12 cellular contexts compared by ENCODE assay signal in genomic region chr11:61682093-61682732, GRCh38. TPM values are rescaled to one million over a fixed set of nuclear protein-coding genes. Genes with fewer than 3 reads are reported as not detected.
DNase-seq lines count a peak whose midpoint lies in the region; ATAC-seq, FAIRE-seq and TF ChIP-seq lines count a peak whose summit lies in the region.
"Had no signal": no experiment of that assay in that cellular context is flagged by ENCODE, and none has a peak within 500 bp of the region (broad histone marks: within the 10 kb centered on the region; RNA-seq: fewer than 3 reads in every experiment).

No MANE protein-coding gene starts in this region.

- peaks cover 9 to 12% of the 10 kb centered on the region in 2 donors for H3K27me3 Mint-ChIP-seq in natural killer cell (ENCODE audit: low read depth in 2 of 2)

- TF ChIP-seq EP300 in A549 (IDR thresholded peaks at IDR 0.05), result no peak

- intact Hi-C loops in body of pancreas (cut with DNase I), result no loop called here
- intact Hi-C loops in natural killer cell (cut with micrococcal nuclease), result no loop called here

- ATAC-seq in A549 (peak in 1 of 2 experiments; percentile 37; a peak in 3 of 6 replicates), body of pancreas (peak; percentile 62), GM19324 (IDR thresholded peaks at IDR 0.05; ENCODE audit: low FRiP score, unreplicated experiment) (no peak), natural killer cell (no peak), GM21576 (IDR thresholded peaks at IDR 0.05; ENCODE audit: unreplicated experiment) (no peak)
- ATAC-seq: stimulated activated naive CD8-positive, alpha-beta T cell treated with anti-CD3 and anti-CD28 coated beads, Interleukin-15, amount 100 ng/mL, for 72 hours; T-cell had no signal

- no peak overlapping the region for H3K4me3 ChIP-seq in A549
- no peak overlapping the region for H3K4me3 ChIP-seq in HEK293 (ENCODE audit: low read depth, low read length)
- H3K4me3 ChIP-seq in body of pancreas, result no peak overlapping the region

- H3K27ac Mint-ChIP-seq in natural killer cell, result peak overlapping the region in 1 of 2 donors; percentile 85
- H3K27ac Mint-ChIP-seq: T-cell had no signal

- CTCF ChIA-PET in A549 (lab: Yijun Ruan, JAX), result interaction anchor here (1.6 to 3.5 kb wide), 5 partner anchors 12 to 51 kb away, joined by 4 to 23 read pairs (median 14); no protein-coding TSS in a partner anchor
- CTCF ChIA-PET in HEK293 (lab: Yijun Ruan, JAX), result interaction anchor here (0.9 to 2.4 kb wide), 4 partner anchors 9 to 51 kb away, joined by 3 to 19 read pairs (median 4); no protein-coding TSS in a partner anchor

- H3K9me3 ChIP-seq in A549 (no peaks in the 10 kb centered on the region), HEK293 (ENCODE audit: control insufficient read depth, insufficient read depth, low read depth, low read length) (no peaks in the 10 kb centered on the region), body of pancreas (no peaks in the 10 kb centered on the region)

- no peak for DNase-seq in A549 (ENCODE audit: low read depth in 1 of 2, low spot score in 1 of 2)
- DNase-seq in body of pancreas, result peak; percentile 69 to 92 (median 90)
- DNase-seq in left kidney (ENCODE audit: low read depth, low spot score), result peak; percentile 33
- DNase-seq in natural killer cell, result no peak
- DNase-seq in activated gamma-delta T cell treated with Interleukin-2 at 50 U/mL for 16 hours, result no peak
- DNase-seq: C1 segment of cervical spinal cord; NCI-H2227 treated with DMSO at 0.1 percent for 48 hours; stimulated activated naive CD8-positive, alpha-beta T cell treated with anti-CD3 and anti-CD28 coated beads, Interleukin-15, amount 100 ng/mL, for 72 hours; T-cell had no signal

- H3K9me3 Mint-ChIP-seq in natural killer cell, result no peaks in the 10 kb centered on the region
- H3K9me3 Mint-ChIP-seq: stimulated activated naive CD8-positive, alpha-beta T cell treated with anti-CD3 and anti-CD28 coated beads, Interleukin-15, amount 100 ng/mL, for 72 hours; T-cell had no signal

- FAIRE-seq in A549 (lab: Jason Lieb, UNC), result no peak

- H3K4me3 Mint-ChIP-seq in natural killer cell, result no peak overlapping the region
- H3K4me3 Mint-ChIP-seq: stimulated activated naive CD8-positive, alpha-beta T cell treated with anti-CD3 and anti-CD28 coated beads, Interleukin-15, amount 100 ng/mL, for 72 hours had no signal

- H3K4me1 Mint-ChIP-seq in natural killer cell, result peaks cover 0 to 14% of the 10 kb centered on the region in 2 donors

- no peaks in the 10 kb centered on the region for H3K27me3 ChIP-seq in body of pancreas

- no peak for TF ChIP-seq RAD21 in A549 (conservative IDR thresholded peaks at IDR 0.05 in 1 of 2, IDR thresholded peaks at IDR 0.05 in 1 of 2)

- POLR2A ChIA-PET in A549 (lab: Yijun Ruan, JAX), result no interaction called here
- POLR2A ChIA-PET in HEK293 (lab: Yijun Ruan, JAX), result interaction anchor here (1.7 kb wide), 1 partner anchor 36 kb away, joined by 6 read pairs; no protein-coding TSS in a partner anchor

- H3K36me3 ChIP-seq in HEK293 (ENCODE audit: control insufficient read depth in 2 of 2, insufficient read depth in 1 of 2, low read length in 2 of 2), result no peaks in the 10 kb centered on the region
- H3K36me3 ChIP-seq in body of pancreas (replicated peaks in 1 of 2; ENCODE audit: insufficient read depth in 1 of 2, low read depth in 2 of 2), result no peaks in the 10 kb centered on the region

- no peak for TF ChIP-seq CTCF in A549 (IDR thresholded peaks at IDR 0.05)
- no peak for TF ChIP-seq CTCF in HEK293 (tag by site-specific recombination; IDR thresholded peaks at IDR 0.05)
- TF ChIP-seq CTCF in body of pancreas (IDR thresholded peaks at IDR 0.05), result no peak
- no peak for TF ChIP-seq CTCF in natural killer cell (IDR thresholded peaks at IDR 0.05)

- H3K27ac ChIP-seq in A549 (peak overlapping the region in 1 of 2 experiments; percentile 11; a peak in 1 of 6 replicates), HEK293 (ENCODE audit: extremely low read depth, low read depth, low read length) (no peak overlapping the region), body of pancreas (peak overlapping the region; percentile 71 to 78 (median 74))

- peaks cover 29% of the 10 kb centered on the region for H3K4me1 ChIP-seq in A549
- H3K4me1 ChIP-seq in HEK293 (ENCODE audit: control insufficient read depth, insufficient read depth, low read length), result peaks cover 3% of the 10 kb centered on the region; the same call in 1 of the 2 replicates
- peaks cover 47% of the 10 kb centered on the region for H3K4me1 ChIP-seq in body of pancreas

- H3K4me2 ChIP-seq in A549, result peak overlapping the region; percentile 43

- H3K36me3 Mint-ChIP-seq in natural killer cell, result no peaks in the 10 kb centered on the region
- H3K36me3 Mint-ChIP-seq: T-cell had no signal

- 52% methylated on average over 11 of the region's 12 CpGs for WGBS in A549 (ENCODE audit: missing lambda C conversion rate)
- 16 to 22% methylated on average over 9 to 12 of the region's 12 CpGs for WGBS in body of pancreas, 2 donors

- no peak for TF ChIP-seq POLR2A in A549 (IDR thresholded peaks at IDR 0.05; ENCODE audit: low read length)
- TF ChIP-seq POLR2A in body of pancreas (IDR thresholded peaks at IDR 0.05), result peak in 1 of 3 donors; percentile 37

TF ChIP-seq in A549, 52 proteins besides CTCF, POLR2A, EP300 and RAD21 (continues in another document):
- TF ChIP-seq MAFK (IDR thresholded peaks at IDR 0.05; ENCODE audit: partially characterized antibody), result no peak
- TF ChIP-seq PBX3 (IDR thresholded peaks at IDR 0.05), result no peak
- TF ChIP-seq USF2 (IDR thresholded peaks at IDR 0.05), result peak; percentile 42; the same call in 1 of the 2 replicates
- TF ChIP-seq SREBF2 (IDR thresholded peaks at IDR 0.05), result no peak
- TF ChIP-seq MAX (IDR thresholded peaks at IDR 0.05), result peak; percentile 53
- TF ChIP-seq BHLHE40 (IDR thresholded peaks at IDR 0.05; ENCODE audit: low read depth, low read length), result no peak
- no peak for TF ChIP-seq JUN (IDR thresholded peaks at IDR 0.05)
- TF ChIP-seq RARB (CRISPR knock-in tag; IDR thresholded peaks at IDR 0.05), result no peak
- no peak for TF ChIP-seq FOSL2 (IDR thresholded peaks at IDR 0.05)
- no peak for TF ChIP-seq FOSL2 (CRISPR knock-in tag; IDR thresholded peaks at IDR 0.05)

TF ChIP-seq in HEK293, 187 proteins besides CTCF, POLR2A, EP300 and RAD21 (continues in another document):
- TF ChIP-seq ZNF184 (tag by site-specific recombination; IDR thresholded peaks at IDR 0.05) (no peak), ZFP41 (tag by site-specific recombination; IDR thresholded peaks at IDR 0.05; ENCODE audit: borderline replicate concordance) (no peak), KLF10 (tag by site-specific recombination; IDR thresholded peaks at IDR 0.05) (no peak), ZNF350 (tag by site-specific recombination; IDR thresholded peaks at IDR 0.05) (no peak), ZNF548 (tag by site-specific recombination; IDR thresholded peaks at IDR 0.05) (no peak), ZBTB6 (tag by site-specific recombination; IDR thresholded peaks at IDR 0.05) (no peak), SCRT1 (tag by site-specific recombination; IDR thresholded peaks at IDR 0.05; ENCODE audit: borderline replicate concordance) (no peak), ZNF704 (tag by site-specific recombination; IDR thresholded peaks at IDR 0.05) (no peak), KLF7 (tag by site-specific recombination; IDR thresholded peaks at IDR 0.05; ENCODE audit: borderline replicate concordance) (no peak), ZNF843 (tag by site-specific recombination; IDR thresholded peaks at IDR 0.05) (no peak), GLIS1 (tag by site-specific recombination; IDR thresholded peaks at IDR 0.05) (peak; percentile 55), ZNF600 (tag by site-specific recombination; IDR thresholded peaks at IDR 0.05) (peak; percentile 55), ZNF155 (tag by site-specific recombination; IDR thresholded peaks at IDR 0.05) (no peak), PRDM6 (tag by site-specific recombination; IDR thresholded peaks at IDR 0.05) (no peak), ZNF175 (tag by site-specific recombination; IDR thresholded peaks at IDR 0.05) (no peak), ZNF133 (tag by site-specific recombination; IDR thresholded peaks at IDR 0.05) (no peak)

RNA-seq across cellular contexts. Expression of gene DAGLA, which starts 2.0 kb away (rescaled TPM):
- polyA plus RNA-seq in A549 (2011; rRNA removed) (0.93 and 1.2 TPM in 2 replicates), A549 (2017; fragmentation: RNase III; extraction: RNeasy Plus Mini Kit Qiagen cat#74134 plus additional on column Dnase treatment) (2.2 to 2.5 TPM (median 2.5 TPM) in 3 replicates)
- polyA plus RNA-seq in A549 (2012; cell fraction: cytosol; rRNA removed), result 2.3 and 3.7 TPM in 2 replicates
- 6.3 and 8.7 TPM in 2 replicates for polyA plus RNA-seq in A549 (2012; cell fraction: nucleus; rRNA removed)
- polyA minus RNA-seq in A549 (2011; rRNA and poly(A)+ RNA removed), result 2.0 and 2.3 TPM in 2 replicates
- total RNA-seq in body of pancreas (1 to 10 TPM; 7.0 to 9.9 TPM), natural killer cell (under 1 TPM; 0.18 to 0.48 (median 0.38) TPM)

Comparison
In these comparisons a context has a peak if more than half of its experiments do, and no peak if none do; other contexts are left out.
1. DNase-seq: peak in body of pancreas (4 of 4) and left kidney (single experiment); none in A549 (0 of 2), natural killer cell (single experiment) and activated gamma-delta T cell treated with Interleukin-2 at 50 U/mL for 16 hours (single experiment).
2. RNA of gene DAGLA, which starts 2.0 kb away (total RNA-seq): 7.0 to 9.9 TPM in body of pancreas; 0.18 to 0.48 TPM in natural killer cell; every median in the first group is over 4 times any median in the second.